Comparison of ENCODE assay signal across 1 cellular context in genomic region chr7:42946616-42946928, GRCh38.
TF ChIP-seq lines count a peak whose summit lies in the region.

No MANE protein-coding gene starts in this region.

TF ChIP-seq in K562, 482 proteins besides CTCF, POLR2A, EP300 and RAD21:
- TF ChIP-seq ZNF3 (CRISPR knock-in tag; IDR thresholded peaks at IDR 0.05): no peak
- no peak for TF ChIP-seq RHOXF2B (CRISPR knock-in tag; conservative IDR thresholded peaks at IDR 0.05)
- no peak for TF ChIP-seq ZEB2 (IDR thresholded peaks at IDR 0.05)
- no peak for TF ChIP-seq ZNF408 (CRISPR knock-in tag; IDR thresholded peaks at IDR 0.05; ENCODE audit: low read depth)
- TF ChIP-seq CREB3L1 (IDR thresholded peaks at IDR 0.05; ENCODE audit: borderline replicate concordance, low read depth): no peak
- TF ChIP-seq EP400 (IDR thresholded peaks at IDR 0.05): no peak
- no peak for TF ChIP-seq CHD2 (IDR thresholded peaks at IDR 0.05; ENCODE audit: low read depth, low read length)
- no peak for TF ChIP-seq MTA1 (IDR thresholded peaks at IDR 0.05; ENCODE audit: borderline replicate concordance)
- TF ChIP-seq HBP1 (CRISPR knock-in tag; IDR thresholded peaks at IDR 0.05): no peak
- TF ChIP-seq ATF4 (CRISPR knock-in tag; IDR thresholded peaks at IDR 0.05): no peak
- no peak for TF ChIP-seq MTF1 (CRISPR knock-in tag; IDR thresholded peaks at IDR 0.05; ENCODE audit: borderline replicate concordance)
- TF ChIP-seq KDM2B (CRISPR knock-in tag; IDR thresholded peaks at IDR 0.05): no peak
- TF ChIP-seq GTF2A2 (tag; IDR thresholded peaks at IDR 0.05): no peak
- no peak for TF ChIP-seq ETV1 (tag; conservative IDR thresholded peaks at IDR 0.05; ENCODE audit: low read depth)
- TF ChIP-seq CBX1 (IDR thresholded peaks at IDR 0.05; ENCODE audit: low read depth): no peak
- no peak for TF ChIP-seq ZNF280B (CRISPR knock-in tag; IDR thresholded peaks at IDR 0.05)
- no peak for TF ChIP-seq ZNF766 (CRISPR knock-in tag; conservative IDR thresholded peaks at IDR 0.05)
- TF ChIP-seq RBFOX2 (IDR thresholded peaks at IDR 0.05; ENCODE audit: low read depth, low read length): no peak
